ENCODE assay signal across 8 cellular contexts in genomic region chr6:35601331-35602132, GRCh38.
DNase-seq lines count a peak whose midpoint lies in the region; ATAC-seq, FAIRE-seq and TF ChIP-seq lines count a peak whose summit lies in the region.

No MANE protein-coding gene starts in this region.

- CTCF ChIA-PET in activated naive CD4-positive, alpha-beta T cell treated with anti-CD3 and anti-CD28 coated beads, Interleukin-2, amount 10 ng/mL, durations not matched to agents 7 days and 5 days (lab: Charles Lee) = interaction anchor here (0.8 to 3.9 kb wide), 11 partner anchors 9 to 135 kb away, joined by 3 to 25 read pairs (median 4); partner anchors contain the start of gene ARMC12

- peak overlapping the region; percentile 77 for H3K4me3 Mint-ChIP-seq in activated naive CD4-positive, alpha-beta T cell treated with anti-CD3 and anti-CD28 coated beads, Interleukin-2, amount 10 ng/mL, durations not matched to agents 7 days and 5 days

- no peaks in the 10 kb centered on the region for H3K27me3 Mint-ChIP-seq in activated naive CD4-positive, alpha-beta T cell treated with anti-CD3 and anti-CD28 coated beads, Interleukin-2, amount 10 ng/mL, durations not matched to agents 7 days and 5 days

- 1 to 2% methylated on average over 8 of the region's 8 CpGs for WGBS in aorta, 2 donors

- no peaks in the 10 kb centered on the region for H3K9me3 ChIP-seq in parathyroid adenoma (ENCODE audit: control insufficient read depth, low read length)
- no peaks in the 10 kb centered on the region for H3K9me3 ChIP-seq in aorta (ENCODE audit: control insufficient read depth, low read length)

- peak; percentile 90 for ATAC-seq in aorta (ENCODE audit: low FRiP score)

- H3K27ac ChIP-seq in parathyroid adenoma = peak overlapping the region; percentile 70
- H3K27ac ChIP-seq in aorta (ENCODE audit: low read depth in 1 of 2, low read length in 2 of 2) = peak overlapping the region; percentile 97 to 99

- H3K36me3 ChIP-seq in parathyroid adenoma (ENCODE audit: control insufficient read depth, insufficient read depth, low read length) (no peaks in the 10 kb centered on the region), aorta (ENCODE audit: control insufficient read depth in 1 of 2, insufficient read depth in 2 of 2, low read length in 1 of 2) (peaks cover 0 to 2% of the 10 kb centered on the region in 2 donors)

- peak overlapping the region; percentile 50 for H3K4me2 ChIP-seq in parathyroid adenoma (ENCODE audit: low read length)

- no peak for TF ChIP-seq CTCF in parathyroid adenoma (IDR thresholded peaks at IDR 0.05)

- peak; percentile 94 for DNase-seq in EH (ENCODE audit: low read depth)
- DNase-seq in NOMO-1 treated with dmso at 0.1 percent for 144 hours (lab: John Stamatoyannopoulos, UW; ENCODE audit: unreplicated experiment) = peak; percentile 70
- peak; percentile 81 for DNase-seq in activated naive CD4-positive, alpha-beta T cell treated with anti-CD3 and anti-CD28 coated beads, Interleukin-2, amount 10 ng/mL, durations not matched to agents 7 days and 5 days
- peak; percentile 53 for DNase-seq in glomerular visceral epithelial cell (ENCODE audit: extremely low spot score)
- peak in 1 of 2 donors; percentile 56 for DNase-seq in aorta
- no peak for DNase-seq in HuH-7 (ENCODE audit: low spot score)
- no peak for DNase-seq in GM12892 (ENCODE audit: insufficient read length)

- peaks cover 77% of the 10 kb centered on the region for H3K4me1 Mint-ChIP-seq in activated naive CD4-positive, alpha-beta T cell treated with anti-CD3 and anti-CD28 coated beads, Interleukin-2, amount 10 ng/mL, durations not matched to agents 7 days and 5 days

- intact Hi-C loops in aorta (cut with DNase I) = loop anchor here in 1 of 2 donors (5.0 kb wide), 1 partner anchor 126 kb away; no protein-coding TSS in a partner anchor

- H3K27me3 ChIP-seq in parathyroid adenoma (ENCODE audit: control insufficient read depth, insufficient read depth, low read length) (no peaks in the 10 kb centered on the region), aorta (ENCODE audit: control insufficient read depth in 1 of 2, insufficient read depth in 2 of 2, low read length in 1 of 2) (no peaks in the 10 kb centered on the region)

- H3K9ac ChIP-seq in parathyroid adenoma = no peak overlapping the region

- H3K4me3 ChIP-seq in parathyroid adenoma (ENCODE audit: low read depth, low read length) (peak overlapping the region; percentile 12), aorta (ENCODE audit: low read length in 2 of 2) (no peak overlapping the region)

- H3K36me3 Mint-ChIP-seq in activated naive CD4-positive, alpha-beta T cell treated with anti-CD3 and anti-CD28 coated beads, Interleukin-2, amount 10 ng/mL, durations not matched to agents 7 days and 5 days = peaks cover 34% of the 10 kb centered on the region

- H3K4me1 ChIP-seq in parathyroid adenoma (peaks cover 10% of the 10 kb centered on the region), aorta (ENCODE audit: control insufficient read depth in 1 of 2, insufficient read depth in 2 of 2, low read length in 2 of 2) (peaks cover 3 to 5% of the 10 kb centered on the region in 2 donors)

- peak overlapping the region; percentile 99 for H3K27ac Mint-ChIP-seq in activated naive CD4-positive, alpha-beta T cell treated with anti-CD3 and anti-CD28 coated beads, Interleukin-2, amount 10 ng/mL, durations not matched to agents 7 days and 5 days

- H2AFZ ChIP-seq in parathyroid adenoma = peak overlapping the region; percentile 43

- no peak for TF ChIP-seq POLR2A in GM12892 (IDR thresholded peaks at IDR 0.05; ENCODE audit: low read depth, low read length)

- peaks cover 3% of the 10 kb centered on the region for H3K79me2 ChIP-seq in parathyroid adenoma

- no peaks in the 10 kb centered on the region for H3K9me3 Mint-ChIP-seq in activated naive CD4-positive, alpha-beta T cell treated with anti-CD3 and anti-CD28 coated beads, Interleukin-2, amount 10 ng/mL, durations not matched to agents 7 days and 5 days

- no peak for FAIRE-seq in GM12892 (lab: Jason Lieb, UNC)

Comparison
In these comparisons a context has a peak if more than half of its experiments do, and no peak if none do; other contexts are left out.
1. DNase-seq: peak in EH (single experiment), NOMO-1 treated with dmso at 0.1 percent for 144 hours (single experiment), activated naive CD4-positive, alpha-beta T cell treated with anti-CD3 and anti-CD28 coated beads, Interleukin-2, amount 10 ng/mL, durations not matched to agents 7 days and 5 days (single experiment) and glomerular visceral epithelial cell (single experiment); none in HuH-7 (single experiment) and GM12892 (single experiment).